22 cellular contexts compared by ENCODE assay signal in genomic region chr1:41632788-41633575, GRCh38.
DNase-seq lines count a peak whose midpoint lies in the region; ATAC-seq and TF ChIP-seq lines count a peak whose summit lies in the region.
"Had no signal": no experiment of that assay in that cellular context is flagged by ENCODE, and none has a peak within 500 bp of the region (broad histone marks: within the 10 kb centered on the region; RNA-seq: fewer than 3 reads in every experiment).

No MANE protein-coding gene starts in this region.

- no peak overlapping the region for H3K4me3 Mint-ChIP-seq in activated CD4-positive, alpha-beta memory T cell treated with anti-CD3 and anti-CD28 coated beads for 36 hours
- H3K4me3 Mint-ChIP-seq in activated CD4-positive, alpha-beta memory T cell treated with anti-CD3 and anti-CD28 coated beads, Interleukin-2, amount 10 ng/mL, durations not matched to agents 7 days and 5 days: no peak overlapping the region
- H3K4me3 Mint-ChIP-seq in HFFc6: peak overlapping the region; percentile 50; the same call in 1 of the 2 replicates
- no peak overlapping the region for H3K4me3 Mint-ChIP-seq in central memory CD8-positive, alpha-beta T cell
- H3K4me3 Mint-ChIP-seq: activated naive CD8-positive, alpha-beta T cell treated with anti-CD3 and anti-CD28 coated beads for 36 hours; CD8-positive, alpha-beta memory T cell; WTC11 had no signal

- H3K4me1 ChIP-seq in sigmoid colon (no peaks in the 10 kb centered on the region), Peyer's patch (no peaks in the 10 kb centered on the region)
- H3K4me1 ChIP-seq: psoas muscle, tibial artery had no signal

- no peak for DNase-seq in activated CD4-positive, alpha-beta memory T cell treated with anti-CD3 and anti-CD28 coated beads for 36 hours
- no peak for DNase-seq in activated CD4-positive, alpha-beta memory T cell treated with anti-CD3 and anti-CD28 coated beads, Interleukin-2, amount 10 ng/mL, durations not matched to agents 7 days and 5 days
- DNase-seq in HFFc6 (no peak), sigmoid colon (peak; percentile 40), Peyer's patch (no peak), NCI-H345 treated with DMSO at 0.1 percent for 48 hours (lab: John Stamatoyannopoulos, UW; ENCODE audit: unreplicated experiment) (no peak)
- no peak for DNase-seq in central memory CD8-positive, alpha-beta T cell (ENCODE audit: low spot score in 2 of 2)
- DNase-seq: activated CD8-positive, alpha-beta memory T cell treated with anti-CD3 and anti-CD28 coated beads for 24 hours; activated naive CD8-positive, alpha-beta T cell treated with anti-CD3 and anti-CD28 coated beads for 36 hours; activated T-cell treated with anti-CD3 and anti-CD28 coated beads, Interleukin-2, amount 50 U/mL, for 1 hour; CD8-positive, alpha-beta memory T cell; central memory CD4-positive, alpha-beta T cell; DMS 273 treated with DMSO at 0.1 percent for 48 hours; NCI-H1694 treated with DMSO at 0.1 percent for 48 hours; NCI-H2171; NCI-H524; nucleus accumbens; psoas muscle; SHP77; tibial artery had no signal

- H3K36me3 Mint-ChIP-seq in activated CD4-positive, alpha-beta memory T cell treated with anti-CD3 and anti-CD28 coated beads for 36 hours: peaks cover 25% of the 10 kb centered on the region
- peaks cover 14% of the 10 kb centered on the region for H3K36me3 Mint-ChIP-seq in activated CD4-positive, alpha-beta memory T cell treated with anti-CD3 and anti-CD28 coated beads, Interleukin-2, amount 10 ng/mL, durations not matched to agents 7 days and 5 days (ENCODE audit: low read depth)
- no peaks in the 10 kb centered on the region for H3K36me3 Mint-ChIP-seq in HFFc6 (ENCODE audit: low read depth)
- peaks cover 3% of the 10 kb centered on the region for H3K36me3 Mint-ChIP-seq in central memory CD8-positive, alpha-beta T cell (ENCODE audit: insufficient read depth)
- H3K36me3 Mint-ChIP-seq: WTC11 had no signal

- no peak for ATAC-seq in central memory CD8-positive, alpha-beta T cell (replicated peaks; ENCODE audit: extremely low read depth, poor library complexity, severe bottlenecking)
- ATAC-seq in HG03025 (IDR thresholded peaks at IDR 0.05; ENCODE audit: low FRiP score, unreplicated experiment): no peak
- ATAC-seq: psoas muscle, WTC11 had no signal

- no peaks in the 10 kb centered on the region for H3K9me3 ChIP-seq in sigmoid colon
- H3K9me3 ChIP-seq in Peyer's patch: no peaks in the 10 kb centered on the region
- H3K9me3 ChIP-seq: psoas muscle, tibial artery had no signal

- intact Hi-C loops in activated CD4-positive, alpha-beta memory T cell treated with anti-CD3 and anti-CD28 coated beads for 36 hours (cut with micrococcal nuclease): no loop called here
- intact Hi-C loops in sigmoid colon (cut with DNase I): no loop called here

- no peaks in the 10 kb centered on the region for H3K9me3 Mint-ChIP-seq in activated CD4-positive, alpha-beta memory T cell treated with anti-CD3 and anti-CD28 coated beads for 36 hours
- H3K9me3 Mint-ChIP-seq in activated CD4-positive, alpha-beta memory T cell treated with anti-CD3 and anti-CD28 coated beads, Interleukin-2, amount 10 ng/mL, durations not matched to agents 7 days and 5 days: no peaks in the 10 kb centered on the region
- no peaks in the 10 kb centered on the region for H3K9me3 Mint-ChIP-seq in HFFc6
- no peaks in the 10 kb centered on the region for H3K9me3 Mint-ChIP-seq in central memory CD8-positive, alpha-beta T cell
- H3K9me3 Mint-ChIP-seq: CD8-positive, alpha-beta memory T cell; WTC11 had no signal

- H3K27ac Mint-ChIP-seq in activated CD4-positive, alpha-beta memory T cell treated with anti-CD3 and anti-CD28 coated beads for 36 hours: peak overlapping the region; percentile 66
- no peak overlapping the region for H3K27ac Mint-ChIP-seq in activated CD4-positive, alpha-beta memory T cell treated with anti-CD3 and anti-CD28 coated beads, Interleukin-2, amount 10 ng/mL, durations not matched to agents 7 days and 5 days
- peak overlapping the region; percentile 69 for H3K27ac Mint-ChIP-seq in HFFc6
- H3K27ac Mint-ChIP-seq in central memory CD8-positive, alpha-beta T cell (ENCODE audit: low read depth): peak overlapping the region; percentile 66
- H3K27ac Mint-ChIP-seq: WTC11 had no signal

- H3K27me3 ChIP-seq in sigmoid colon (no peaks in the 10 kb centered on the region), Peyer's patch (no peaks in the 10 kb centered on the region)

- CTCF ChIA-PET in activated CD4-positive, alpha-beta memory T cell treated with anti-CD3 and anti-CD28 coated beads for 36 hours (lab: Charles Lee): no interaction called here
- CTCF ChIA-PET in activated CD4-positive, alpha-beta memory T cell treated with anti-CD3 and anti-CD28 coated beads, Interleukin-2, amount 10 ng/mL, durations not matched to agents 7 days and 5 days (lab: Charles Lee): no interaction called here

- POLR2A ChIA-PET in activated CD4-positive, alpha-beta memory T cell treated with anti-CD3 and anti-CD28 coated beads for 36 hours (lab: Charles Lee): no interaction called here
- POLR2A ChIA-PET in activated CD4-positive, alpha-beta memory T cell treated with anti-CD3 and anti-CD28 coated beads, Interleukin-2, amount 10 ng/mL, durations not matched to agents 7 days and 5 days (lab: Charles Lee): no interaction called here

- TF ChIP-seq POLR2A in sigmoid colon (IDR thresholded peaks at IDR 0.05) (no peak), Peyer's patch (IDR thresholded peaks at IDR 0.05) (no peak)

- no peaks in the 10 kb centered on the region for H3K27me3 Mint-ChIP-seq in activated CD4-positive, alpha-beta memory T cell treated with anti-CD3 and anti-CD28 coated beads for 36 hours
- no peaks in the 10 kb centered on the region for H3K27me3 Mint-ChIP-seq in activated CD4-positive, alpha-beta memory T cell treated with anti-CD3 and anti-CD28 coated beads, Interleukin-2, amount 10 ng/mL, durations not matched to agents 7 days and 5 days
- peaks cover 2% of the 10 kb centered on the region for H3K27me3 Mint-ChIP-seq in HFFc6 (ENCODE audit: insufficient read depth)
- no peaks in the 10 kb centered on the region for H3K27me3 Mint-ChIP-seq in central memory CD8-positive, alpha-beta T cell
- H3K27me3 Mint-ChIP-seq: activated naive CD8-positive, alpha-beta T cell treated with anti-CD3 and anti-CD28 coated beads for 36 hours; CD8-positive, alpha-beta memory T cell had no signal

- WGBS in sigmoid colon, 2 donors: 87 to 88% methylated on average over 14 of the region's 14 CpGs

- TF ChIP-seq EP300 in sigmoid colon (IDR thresholded peaks at IDR 0.05): no peak

- peaks cover 64% of the 10 kb centered on the region for H3K4me1 Mint-ChIP-seq in activated CD4-positive, alpha-beta memory T cell treated with anti-CD3 and anti-CD28 coated beads for 36 hours (ENCODE audit: low read depth)
- H3K4me1 Mint-ChIP-seq in activated CD4-positive, alpha-beta memory T cell treated with anti-CD3 and anti-CD28 coated beads, Interleukin-2, amount 10 ng/mL, durations not matched to agents 7 days and 5 days: peaks cover 42% of the 10 kb centered on the region
- H3K4me1 Mint-ChIP-seq in HFFc6 (ENCODE audit: low read depth): peaks cover 80% of the 10 kb centered on the region
- H3K4me1 Mint-ChIP-seq in central memory CD8-positive, alpha-beta T cell: peaks cover 58% of the 10 kb centered on the region
- H3K4me1 Mint-ChIP-seq: WTC11 had no signal

- H3K4me3 ChIP-seq in sigmoid colon: no peak overlapping the region
- H3K4me3 ChIP-seq in Peyer's patch: no peak overlapping the region
- H3K4me3 ChIP-seq: psoas muscle, tibial artery had no signal

- H3K27ac ChIP-seq in sigmoid colon (no peak overlapping the region), Peyer's patch (no peak overlapping the region)
- H3K27ac ChIP-seq: psoas muscle, tibial artery had no signal

- TF ChIP-seq CTCF in HFFc6 (IDR thresholded peaks at IDR 0.05): no peak
- no peak for TF ChIP-seq CTCF in sigmoid colon (IDR thresholded peaks at IDR 0.05)
- TF ChIP-seq CTCF in Peyer's patch (IDR thresholded peaks at IDR 0.05): no peak

- H3K36me3 ChIP-seq in sigmoid colon (no peaks in the 10 kb centered on the region), Peyer's patch (no peaks in the 10 kb centered on the region)
- H3K36me3 ChIP-seq: tibial artery had no signal
